In genomic region chr1:237050185-237050584, GRCh38 we compare ENCODE assay signal across 1 cellular context.
TF ChIP-seq lines count a peak whose summit lies in the region.

No MANE protein-coding gene starts in this region.

TF ChIP-seq in H1, 55 proteins besides CTCF, POLR2A, EP300 and RAD21:
- TF ChIP-seq E2F6 (IDR thresholded peaks at IDR 0.05) = peak; percentile 56
- no peak for TF ChIP-seq BCL11A (IDR thresholded peaks at IDR 0.05; ENCODE audit: low read depth in 2 of 2, low read length in 2 of 2)
